Comparison of ENCODE assay signal across 29 cellular contexts in genomic region chr13:89490661-89491060, GRCh38.
"Had no signal": no experiment of that assay in that cellular context is flagged by ENCODE, and none has a peak within 500 bp of the region (broad histone marks: within the 10 kb centered on the region; RNA-seq: fewer than 3 reads in every experiment).

No MANE protein-coding gene starts in this region.

- H3K4me1 Mint-ChIP-seq: activated CD8-positive, alpha-beta memory T cell treated with anti-CD3 and anti-CD28 coated beads, Interleukin-2, amount 10 ng/mL, durations not matched to agents 7 days and 5 days; activated naive CD8-positive, alpha-beta T cell treated with anti-CD3 and anti-CD28 coated beads, Interleukin-2, amount 50 U/mL, for 24 hours; nephron; stimulated activated effector memory CD8-positive, alpha-beta T cell treated with anti-CD3 and anti-CD28 coated beads, Interleukin-12 subunit alpha, Interleukin-12 subunit beta, amount 100 ng/mL, for 72 hours; T-helper 17 cell had no signal

- H3K27me3 Mint-ChIP-seq: activated CD8-positive, alpha-beta memory T cell treated with anti-CD3 and anti-CD28 coated beads, Interleukin-2, amount 10 ng/mL, durations not matched to agents 7 days and 5 days; activated CD8-positive, alpha-beta T cell treated with anti-CD3 and anti-CD28 coated beads for 36 hours; activated naive CD8-positive, alpha-beta T cell treated with anti-CD3 and anti-CD28 coated beads, Interleukin-2, amount 50 U/mL, for 24 hours; T-helper 17 cell had no signal

- H3K36me3 ChIP-seq: gastroesophageal sphincter, neutrophil, pancreas, right lobe of liver, uterus had no signal

- H3K27ac Mint-ChIP-seq: activated CD8-positive, alpha-beta memory T cell treated with anti-CD3 and anti-CD28 coated beads, Interleukin-2, amount 10 ng/mL, durations not matched to agents 7 days and 5 days; activated CD8-positive, alpha-beta T cell treated with anti-CD3 and anti-CD28 coated beads for 36 hours; activated naive CD8-positive, alpha-beta T cell treated with anti-CD3 and anti-CD28 coated beads, Interleukin-2, amount 50 U/mL, for 24 hours; nephron; stimulated activated effector memory CD8-positive, alpha-beta T cell treated with anti-CD3 and anti-CD28 coated beads, Interleukin-12 subunit alpha, Interleukin-12 subunit beta, amount 100 ng/mL, for 72 hours; T-helper 17 cell had no signal

- DNase-seq: activated CD4-positive, alpha-beta T cell treated with anti-CD3 and anti-CD28 coated beads for 48 hours; activated CD4-positive, CD25-positive, alpha-beta regulatory T cell; activated CD8-positive, alpha-beta memory T cell treated with anti-CD3 and anti-CD28 coated beads, Interleukin-2, amount 10 ng/mL, durations not matched to agents 7 days and 5 days; activated CD8-positive, alpha-beta T cell treated with anti-CD3 and anti-CD28 coated beads for 36 hours; activated gamma-delta T cell; activated naive CD4-positive, alpha-beta T cell treated with anti-CD3 and anti-CD28 coated beads, Interleukin-2, amount 50 U/mL, for 16 hours; activated naive CD8-positive, alpha-beta T cell treated with anti-CD3 and anti-CD28 coated beads, Interleukin-2, amount 50 U/mL, for 24 hours; activated T-cell treated with anti-CD3 and anti-CD28 coated beads for 4 hours; anterior cingulate cortex; cerebellar nuclear complex; cortex of kidney; erythroblast; head of caudate nucleus; hypothalamus; left cardiac atrium; pancreas; right lobe of liver; small intestine; stimulated activated CD4-positive, alpha-beta T cell treated with anti-CD3 and anti-CD28 coated beads, Interleukin-2, amount 100 ng/mL, for 24 hours; SW 1271; T-helper 17 cell; trophoblast cell; uterus had no signal

- H3K4me3 Mint-ChIP-seq: activated CD8-positive, alpha-beta memory T cell treated with anti-CD3 and anti-CD28 coated beads, Interleukin-2, amount 10 ng/mL, durations not matched to agents 7 days and 5 days; activated CD8-positive, alpha-beta T cell treated with anti-CD3 and anti-CD28 coated beads for 36 hours; activated naive CD8-positive, alpha-beta T cell treated with anti-CD3 and anti-CD28 coated beads, Interleukin-2, amount 50 U/mL, for 24 hours; nephron; stimulated activated effector memory CD8-positive, alpha-beta T cell treated with anti-CD3 and anti-CD28 coated beads, Interleukin-12 subunit alpha, Interleukin-12 subunit beta, amount 100 ng/mL, for 72 hours; T-helper 17 cell had no signal

- H3K4me3 ChIP-seq: gastroesophageal sphincter, pancreas, right lobe of liver, uterus had no signal

- ATAC-seq: activated CD8-positive, alpha-beta memory T cell treated with anti-CD3 and anti-CD28 coated beads, Interleukin-2, amount 10 ng/mL, durations not matched to agents 7 days and 5 days; activated CD8-positive, alpha-beta T cell treated with anti-CD3 and anti-CD28 coated beads for 36 hours; activated naive CD8-positive, alpha-beta T cell treated with anti-CD3 and anti-CD28 coated beads, Interleukin-2, amount 50 U/mL, for 24 hours; gastroesophageal sphincter; left cardiac atrium; pancreas; right lobe of liver; stimulated activated effector memory CD8-positive, alpha-beta T cell treated with anti-CD3 and anti-CD28 coated beads, Interleukin-12 subunit alpha, Interleukin-12 subunit beta, amount 100 ng/mL, for 72 hours; T-helper 17 cell had no signal

- H3K36me3 Mint-ChIP-seq: activated CD8-positive, alpha-beta memory T cell treated with anti-CD3 and anti-CD28 coated beads, Interleukin-2, amount 10 ng/mL, durations not matched to agents 7 days and 5 days; stimulated activated effector memory CD8-positive, alpha-beta T cell treated with anti-CD3 and anti-CD28 coated beads, Interleukin-12 subunit alpha, Interleukin-12 subunit beta, amount 100 ng/mL, for 72 hours had no signal

- H3K27me3 ChIP-seq: gastroesophageal sphincter, neutrophil, pancreas, right lobe of liver, uterus had no signal

- FAIRE-seq: endometrium, islet of Langerhans, pancreas, small intestine had no signal

- H3K27ac ChIP-seq: gastroesophageal sphincter, neutrophil, pancreas, right lobe of liver, uterus had no signal

- H3K4me1 ChIP-seq: gastroesophageal sphincter, right lobe of liver, uterus had no signal

- H3K9me3 ChIP-seq: gastroesophageal sphincter, neutrophil, pancreas, right lobe of liver, uterus had no signal
